Comparison of ENCODE assay signal across 20 cellular contexts in genomic region chr1:116902718-116903390, GRCh38.
"Had no signal": no experiment of that assay in that cellular context is flagged by ENCODE, and none has a peak within 500 bp of the region (broad histone marks: within the 10 kb centered on the region; RNA-seq: fewer than 3 reads in every experiment).

No MANE protein-coding gene starts in this region.

- H3K36me3 ChIP-seq: breast epithelium, colonic mucosa, heart right ventricle, lower lobe of right lung, spleen, upper lobe of right lung had no signal

- H3K4me1 ChIP-seq: breast epithelium, colonic mucosa, heart right ventricle, lower lobe of right lung, spleen, upper lobe of right lung had no signal

- H3K27ac Mint-ChIP-seq: activated naive CD8-positive, alpha-beta T cell treated with anti-CD3 and anti-CD28 coated beads for 36 hours; naive B cell; WTC11 had no signal

- DNase-seq: activated CD4-positive, alpha-beta T cell treated with anti-CD3 and anti-CD28 coated beads, Interleukin-2, amount 50 U/mL, for 48 hours; activated naive CD4-positive, alpha-beta T cell treated with Interleukin-2 at 50 U/mL for 16 hours; activated naive CD8-positive, alpha-beta T cell treated with anti-CD3 and anti-CD28 coated beads for 36 hours; activated T-cell treated with anti-CD3 and anti-CD28 coated beads, Interleukin-2, amount 50 U/mL, for 48 hours; colonic mucosa; foreskin fibroblast; heart right ventricle; lower lobe of right lung; mesendoderm; naive B cell; occipital lobe; spleen; stimulated activated CD4-positive, alpha-beta T cell treated with anti-CD3 and anti-CD28 coated beads, Interleukin-4, amount 100 ng/mL, for 1 hour; stimulated activated naive CD4-positive, alpha-beta T cell treated with Interleukin-2 at 50 U/mL for 16 hours; T-helper 1 cell; upper lobe of right lung had no signal

- ATAC-seq: left lobe of liver, lower lobe of right lung, WTC11 had no signal

- H3K4me3 ChIP-seq: breast epithelium, colonic mucosa, heart right ventricle, lower lobe of right lung, spleen, upper lobe of right lung had no signal

- H3K4me3 Mint-ChIP-seq: activated naive CD8-positive, alpha-beta T cell treated with anti-CD3 and anti-CD28 coated beads for 36 hours; naive B cell; neural crest cell; WTC11 had no signal

- H3K9me3 Mint-ChIP-seq: activated naive CD8-positive, alpha-beta T cell treated with anti-CD3 and anti-CD28 coated beads for 36 hours; neural crest cell had no signal

- H3K9me3 ChIP-seq: breast epithelium, colonic mucosa, heart right ventricle, lower lobe of right lung, spleen, upper lobe of right lung had no signal

- H3K27ac ChIP-seq: breast epithelium, colonic mucosa, heart right ventricle, lower lobe of right lung, spleen, upper lobe of right lung had no signal

- H3K27me3 ChIP-seq: breast epithelium, colonic mucosa, heart right ventricle, spleen, upper lobe of right lung had no signal

- H3K27me3 Mint-ChIP-seq: activated naive CD8-positive, alpha-beta T cell treated with anti-CD3 and anti-CD28 coated beads for 36 hours had no signal

- H3K36me3 Mint-ChIP-seq: activated naive CD8-positive, alpha-beta T cell treated with anti-CD3 and anti-CD28 coated beads for 36 hours; naive B cell; WTC11 had no signal

- H3K4me1 Mint-ChIP-seq: activated naive CD8-positive, alpha-beta T cell treated with anti-CD3 and anti-CD28 coated beads for 36 hours; naive B cell; neural crest cell had no signal
